In genomic region chr2:129884221-129884786, GRCh38 we compare ENCODE assay signal across 26 cellular contexts.
"Had no signal": no experiment of that assay in that cellular context is flagged by ENCODE, and none has a peak within 500 bp of the region (broad histone marks: within the 10 kb centered on the region; RNA-seq: fewer than 3 reads in every experiment).

No MANE protein-coding gene starts in this region.

- H3K4me1 Mint-ChIP-seq: immature natural killer cell; naive thymus-derived CD4-positive, alpha-beta T cell; stimulated activated memory B cell treated with anti-CD40 and anti-IgM and Interleukin-4, amounts not matched to agents 10 μg/mL and 1 μg/mL and 100 μg/mL, for 72 hours; stimulated activated naive CD8-positive, alpha-beta T cell treated with anti-CD3 and anti-CD28 coated beads, Interleukin-15, amount 100 ng/mL, for 72 hours had no signal

- H3K4me2 ChIP-seq: smooth muscle cell had no signal

- H3K9ac ChIP-seq: parathyroid adenoma had no signal

- H3K4me3 Mint-ChIP-seq: immature natural killer cell; naive thymus-derived CD4-positive, alpha-beta T cell; natural killer cell treated with Interleukin-12 subunit alpha and Interleukin-12 subunit beta and Interleukin-15 and Interleukin-18, amount 100 ng/mL, for 72 hours; stimulated activated memory B cell treated with anti-CD40 and anti-IgM and Interleukin-4, amounts not matched to agents 10 μg/mL and 1 μg/mL and 100 μg/mL, for 72 hours; stimulated activated naive CD8-positive, alpha-beta T cell treated with anti-CD3 and anti-CD28 coated beads, Interleukin-15, amount 100 ng/mL, for 72 hours had no signal

- H3K36me3 Mint-ChIP-seq: immature natural killer cell; naive thymus-derived CD4-positive, alpha-beta T cell; natural killer cell treated with Interleukin-12 subunit alpha and Interleukin-12 subunit beta and Interleukin-15 and Interleukin-18, amount 100 ng/mL, for 72 hours; stimulated activated memory B cell treated with anti-CD40 and anti-IgM and Interleukin-4, amounts not matched to agents 10 μg/mL and 1 μg/mL and 100 μg/mL, for 72 hours had no signal

- ATAC-seq: mucosa of descending colon; naive thymus-derived CD4-positive, alpha-beta T cell; natural killer cell treated with Interleukin-12 subunit alpha and Interleukin-12 subunit beta and Interleukin-15 and Interleukin-18, amount 100 ng/mL, for 72 hours; right lobe of liver; stimulated activated memory B cell treated with anti-CD40 and anti-IgM and Interleukin-4, amounts not matched to agents 10 μg/mL and 1 μg/mL and 100 μg/mL, for 72 hours; stimulated activated naive CD8-positive, alpha-beta T cell treated with anti-CD3 and anti-CD28 coated beads, Interleukin-15, amount 100 ng/mL, for 72 hours had no signal

- FAIRE-seq: islet of Langerhans had no signal

- H2AFZ ChIP-seq: parathyroid adenoma had no signal

- H3K27ac ChIP-seq: left ventricle myocardium inferior, parathyroid adenoma, right atrium auricular region, right lobe of liver, thoracic aorta, tibial artery, uterus had no signal

- H3K27ac Mint-ChIP-seq: immature natural killer cell; naive thymus-derived CD4-positive, alpha-beta T cell; natural killer cell treated with Interleukin-12 subunit alpha and Interleukin-12 subunit beta and Interleukin-15 and Interleukin-18, amount 100 ng/mL, for 72 hours; stimulated activated memory B cell treated with anti-CD40 and anti-IgM and Interleukin-4, amounts not matched to agents 10 μg/mL and 1 μg/mL and 100 μg/mL, for 72 hours; stimulated activated naive CD8-positive, alpha-beta T cell treated with anti-CD3 and anti-CD28 coated beads, Interleukin-15, amount 100 ng/mL, for 72 hours had no signal

- H3K9me3 ChIP-seq: left ventricle myocardium inferior, mucosa of descending colon, right atrium auricular region, right lobe of liver, thoracic aorta, tibial artery, uterus had no signal

- H3K9me3 Mint-ChIP-seq: immature natural killer cell; natural killer cell treated with Interleukin-12 subunit alpha and Interleukin-12 subunit beta and Interleukin-15 and Interleukin-18, amount 100 ng/mL, for 72 hours; stimulated activated memory B cell treated with anti-CD40 and anti-IgM and Interleukin-4, amounts not matched to agents 10 μg/mL and 1 μg/mL and 100 μg/mL, for 72 hours; stimulated activated naive CD8-positive, alpha-beta T cell treated with anti-CD3 and anti-CD28 coated beads, Interleukin-15, amount 100 ng/mL, for 72 hours had no signal

- H3K36me3 ChIP-seq: left ventricle myocardium inferior, right atrium auricular region, right lobe of liver, thoracic aorta, tibial artery, uterus had no signal

- H3K79me2 ChIP-seq: parathyroid adenoma had no signal

- H3K4me1 ChIP-seq: left ventricle myocardium inferior, parathyroid adenoma, right lobe of liver, uterus had no signal

- H3K4me3 ChIP-seq: left ventricle myocardium inferior, lung, mucosa of descending colon, right atrium auricular region, right lobe of liver, smooth muscle cell, thoracic aorta, tibial artery, uterus had no signal

- H3K27me3 ChIP-seq: right atrium auricular region, right lobe of liver, tibial artery, uterus had no signal

- DNase-seq: hypothalamus; immature natural killer cell; left ventricle myocardium inferior; mesendoderm; midbrain; mucosa of descending colon; naive thymus-derived CD4-positive, alpha-beta T cell; nucleus accumbens; right lobe of liver; stimulated activated CD4-positive, alpha-beta T cell treated with anti-CD3 and anti-CD28 coated beads, Interleukin-1b, Interleukin-23, amount 100 ng/mL, for 48 hours; stimulated activated CD4-positive, alpha-beta T cell treated with anti-CD3 and anti-CD28 coated beads, Interleukin-2, amount 100 ng/mL, for 48 hours; stimulated activated CD4-positive, alpha-beta T cell treated with anti-CD3 and anti-CD28 coated beads, Interleukin-4, amount 100 ng/mL, for 4 hours; stimulated activated CD8-positive, alpha-beta memory T cell treated with anti-CD3 and anti-CD28 coated beads, Interleukin-4, amount 100 ng/mL, for 48 hours; stimulated activated naive CD4-positive, alpha-beta T cell treated with Interleukin-2 at 50 U/mL for 16 hours; stimulated activated naive CD8-positive, alpha-beta T cell treated with anti-CD3 and anti-CD28 coated beads, Interleukin-15, amount 100 ng/mL, for 72 hours; tibial artery; trophoblast cell; uterus had no signal
